Comparison of ENCODE assay signal across 1 cellular context in the genomic region with DNA sequence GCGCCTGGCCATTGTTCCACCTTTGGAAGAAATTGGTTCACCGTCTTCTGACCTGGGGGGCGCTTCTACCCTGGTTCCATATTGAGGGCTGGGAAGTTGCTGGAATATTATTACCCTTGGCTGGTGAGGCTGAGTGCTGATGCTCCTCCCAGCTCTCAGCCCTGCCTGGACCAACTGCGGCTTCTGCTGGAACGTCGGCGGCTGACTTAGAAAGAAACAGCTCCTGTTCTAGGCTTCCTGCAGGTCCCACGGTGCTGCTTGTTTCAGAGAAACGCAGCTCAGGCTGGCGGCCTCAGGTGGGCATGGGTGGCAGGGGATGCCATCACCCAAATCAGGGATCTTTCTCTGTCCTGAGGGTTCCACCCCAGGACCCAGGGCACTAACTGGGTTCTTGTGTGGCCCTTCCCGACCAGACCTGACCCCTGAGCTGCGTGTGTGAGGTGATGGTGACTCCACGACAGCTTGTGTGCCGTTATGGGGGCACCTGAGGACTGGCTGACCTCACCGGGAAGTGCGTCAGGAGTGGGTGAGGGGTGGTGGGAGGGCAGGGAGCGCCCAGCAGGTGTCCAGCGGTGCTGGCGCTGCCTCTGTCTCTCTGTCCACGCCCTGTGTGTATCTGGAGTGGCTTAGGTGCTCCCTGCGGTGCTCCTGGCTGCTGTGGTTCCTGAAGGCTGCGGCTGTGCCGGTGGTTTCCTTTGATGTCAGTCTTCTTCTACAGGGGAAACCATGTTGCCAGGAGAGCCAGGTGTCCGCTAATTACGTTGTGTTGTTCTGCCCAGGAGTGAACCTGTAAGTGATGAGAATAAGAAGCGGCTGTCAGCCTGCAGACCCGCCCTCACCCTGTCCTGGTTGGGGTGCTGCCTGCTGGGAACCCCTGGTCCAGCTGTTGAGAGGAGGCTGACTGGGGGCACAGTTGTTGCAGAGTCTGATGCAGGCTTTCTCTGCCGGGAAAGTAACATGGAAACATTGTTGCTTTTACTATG.
TF ChIP-seq lines count a peak whose summit lies in the region.

No MANE protein-coding gene starts in this region.

TF ChIP-seq in WTC11, 78 proteins besides CTCF, POLR2A, EP300 and RAD21 (continued from another document):
- TF ChIP-seq, protein P1, sequence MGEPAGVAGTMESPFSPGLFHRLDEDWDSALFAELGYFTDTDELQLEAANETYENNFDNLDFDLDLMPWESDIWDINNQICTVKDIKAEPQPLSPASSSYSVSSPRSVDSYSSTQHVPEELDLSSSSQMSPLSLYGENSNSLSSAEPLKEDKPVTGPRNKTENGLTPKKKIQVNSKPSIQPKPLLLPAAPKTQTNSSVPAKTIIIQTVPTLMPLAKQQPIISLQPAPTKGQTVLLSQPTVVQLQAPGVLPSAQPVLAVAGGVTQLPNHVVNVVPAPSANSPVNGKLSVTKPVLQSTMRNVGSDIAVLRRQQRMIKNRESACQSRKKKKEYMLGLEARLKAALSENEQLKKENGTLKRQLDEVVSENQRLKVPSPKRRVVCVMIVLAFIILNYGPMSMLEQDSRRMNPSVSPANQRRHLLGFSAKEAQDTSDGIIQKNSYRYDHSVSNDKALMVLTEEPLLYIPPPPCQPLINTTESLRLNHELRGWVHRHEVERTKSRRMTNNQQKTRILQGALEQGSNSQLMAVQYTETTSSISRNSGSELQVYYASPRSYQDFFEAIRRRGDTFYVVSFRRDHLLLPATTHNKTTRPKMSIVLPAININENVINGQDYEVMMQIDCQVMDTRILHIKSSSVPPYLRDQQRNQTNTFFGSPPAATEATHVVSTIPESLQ (CRISPR knock-in tag; IDR thresholded peaks at IDR 0.05) = no peak
- TF ChIP-seq ZNF416 (CRISPR knock-in tag; IDR thresholded peaks at IDR 0.05) = no peak
- TF ChIP-seq, protein P2, sequence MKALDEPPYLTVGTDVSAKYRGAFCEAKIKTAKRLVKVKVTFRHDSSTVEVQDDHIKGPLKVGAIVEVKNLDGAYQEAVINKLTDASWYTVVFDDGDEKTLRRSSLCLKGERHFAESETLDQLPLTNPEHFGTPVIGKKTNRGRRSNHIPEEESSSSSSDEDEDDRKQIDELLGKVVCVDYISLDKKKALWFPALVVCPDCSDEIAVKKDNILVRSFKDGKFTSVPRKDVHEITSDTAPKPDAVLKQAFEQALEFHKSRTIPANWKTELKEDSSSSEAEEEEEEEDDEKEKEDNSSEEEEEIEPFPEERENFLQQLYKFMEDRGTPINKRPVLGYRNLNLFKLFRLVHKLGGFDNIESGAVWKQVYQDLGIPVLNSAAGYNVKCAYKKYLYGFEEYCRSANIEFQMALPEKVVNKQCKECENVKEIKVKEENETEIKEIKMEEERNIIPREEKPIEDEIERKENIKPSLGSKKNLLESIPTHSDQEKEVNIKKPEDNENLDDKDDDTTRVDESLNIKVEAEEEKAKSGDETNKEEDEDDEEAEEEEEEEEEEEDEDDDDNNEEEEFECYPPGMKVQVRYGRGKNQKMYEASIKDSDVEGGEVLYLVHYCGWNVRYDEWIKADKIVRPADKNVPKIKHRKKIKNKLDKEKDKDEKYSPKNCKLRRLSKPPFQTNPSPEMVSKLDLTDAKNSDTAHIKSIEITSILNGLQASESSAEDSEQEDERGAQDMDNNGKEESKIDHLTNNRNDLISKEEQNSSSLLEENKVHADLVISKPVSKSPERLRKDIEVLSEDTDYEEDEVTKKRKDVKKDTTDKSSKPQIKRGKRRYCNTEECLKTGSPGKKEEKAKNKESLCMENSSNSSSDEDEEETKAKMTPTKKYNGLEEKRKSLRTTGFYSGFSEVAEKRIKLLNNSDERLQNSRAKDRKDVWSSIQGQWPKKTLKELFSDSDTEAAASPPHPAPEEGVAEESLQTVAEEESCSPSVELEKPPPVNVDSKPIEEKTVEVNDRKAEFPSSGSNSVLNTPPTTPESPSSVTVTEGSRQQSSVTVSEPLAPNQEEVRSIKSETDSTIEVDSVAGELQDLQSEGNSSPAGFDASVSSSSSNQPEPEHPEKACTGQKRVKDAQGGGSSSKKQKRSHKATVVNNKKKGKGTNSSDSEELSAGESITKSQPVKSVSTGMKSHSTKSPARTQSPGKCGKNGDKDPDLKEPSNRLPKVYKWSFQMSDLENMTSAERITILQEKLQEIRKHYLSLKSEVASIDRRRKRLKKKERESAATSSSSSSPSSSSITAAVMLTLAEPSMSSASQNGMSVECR (CRISPR knock-in tag; IDR thresholded peaks at IDR 0.05; ENCODE audit: borderline replicate concordance) = no peak
- no peak for TF ChIP-seq NFATC4 (CRISPR knock-in tag; IDR thresholded peaks at IDR 0.05)
- TF ChIP-seq GABPB1 (CRISPR knock-in tag; IDR thresholded peaks at IDR 0.05) = no peak
- TF ChIP-seq JAZF1 (CRISPR knock-in tag; IDR thresholded peaks at IDR 0.05) = no peak
- TF ChIP-seq ESRRA (CRISPR knock-in tag; IDR thresholded peaks at IDR 0.05; ENCODE audit: borderline replicate concordance) = no peak
- TF ChIP-seq, protein P3, sequence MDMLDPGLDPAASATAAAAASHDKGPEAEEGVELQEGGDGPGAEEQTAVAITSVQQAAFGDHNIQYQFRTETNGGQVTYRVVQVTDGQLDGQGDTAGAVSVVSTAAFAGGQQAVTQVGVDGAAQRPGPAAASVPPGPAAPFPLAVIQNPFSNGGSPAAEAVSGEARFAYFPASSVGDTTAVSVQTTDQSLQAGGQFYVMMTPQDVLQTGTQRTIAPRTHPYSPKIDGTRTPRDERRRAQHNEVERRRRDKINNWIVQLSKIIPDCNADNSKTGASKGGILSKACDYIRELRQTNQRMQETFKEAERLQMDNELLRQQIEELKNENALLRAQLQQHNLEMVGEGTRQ (CRISPR knock-in tag; IDR thresholded peaks at IDR 0.05) = no peak
- TF ChIP-seq, protein P4, sequence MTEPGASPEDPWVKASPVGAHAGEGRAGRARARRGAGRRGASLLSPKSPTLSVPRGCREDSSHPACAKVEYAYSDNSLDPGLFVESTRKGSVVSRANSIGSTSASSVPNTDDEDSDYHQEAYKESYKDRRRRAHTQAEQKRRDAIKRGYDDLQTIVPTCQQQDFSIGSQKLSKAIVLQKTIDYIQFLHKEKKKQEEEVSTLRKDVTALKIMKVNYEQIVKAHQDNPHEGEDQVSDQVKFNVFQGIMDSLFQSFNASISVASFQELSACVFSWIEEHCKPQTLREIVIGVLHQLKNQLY (CRISPR knock-in tag; IDR thresholded peaks at IDR 0.05) = no peak
- no peak for TF ChIP-seq NR2C2 (CRISPR knock-in tag; IDR thresholded peaks at IDR 0.05)
- TF ChIP-seq NR1H2 (CRISPR knock-in tag; IDR thresholded peaks at IDR 0.05) = no peak
- TF ChIP-seq, protein P5, sequence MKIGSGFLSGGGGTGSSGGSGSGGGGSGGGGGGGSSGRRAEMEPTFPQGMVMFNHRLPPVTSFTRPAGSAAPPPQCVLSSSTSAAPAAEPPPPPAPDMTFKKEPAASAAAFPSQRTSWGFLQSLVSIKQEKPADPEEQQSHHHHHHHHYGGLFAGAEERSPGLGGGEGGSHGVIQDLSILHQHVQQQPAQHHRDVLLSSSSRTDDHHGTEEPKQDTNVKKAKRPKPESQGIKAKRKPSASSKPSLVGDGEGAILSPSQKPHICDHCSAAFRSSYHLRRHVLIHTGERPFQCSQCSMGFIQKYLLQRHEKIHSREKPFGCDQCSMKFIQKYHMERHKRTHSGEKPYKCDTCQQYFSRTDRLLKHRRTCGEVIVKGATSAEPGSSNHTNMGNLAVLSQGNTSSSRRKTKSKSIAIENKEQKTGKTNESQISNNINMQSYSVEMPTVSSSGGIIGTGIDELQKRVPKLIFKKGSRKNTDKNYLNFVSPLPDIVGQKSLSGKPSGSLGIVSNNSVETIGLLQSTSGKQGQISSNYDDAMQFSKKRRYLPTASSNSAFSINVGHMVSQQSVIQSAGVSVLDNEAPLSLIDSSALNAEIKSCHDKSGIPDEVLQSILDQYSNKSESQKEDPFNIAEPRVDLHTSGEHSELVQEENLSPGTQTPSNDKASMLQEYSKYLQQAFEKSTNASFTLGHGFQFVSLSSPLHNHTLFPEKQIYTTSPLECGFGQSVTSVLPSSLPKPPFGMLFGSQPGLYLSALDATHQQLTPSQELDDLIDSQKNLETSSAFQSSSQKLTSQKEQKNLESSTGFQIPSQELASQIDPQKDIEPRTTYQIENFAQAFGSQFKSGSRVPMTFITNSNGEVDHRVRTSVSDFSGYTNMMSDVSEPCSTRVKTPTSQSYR (CRISPR knock-in tag; IDR thresholded peaks at IDR 0.05) = no peak
- TF ChIP-seq PRRX2 (CRISPR knock-in tag; IDR thresholded peaks at IDR 0.05) = no peak
- no peak for TF ChIP-seq ZBTB21 (CRISPR knock-in tag; IDR thresholded peaks at IDR 0.05; ENCODE audit: borderline replicate concordance)
- TF ChIP-seq ZNF396 (CRISPR knock-in tag; IDR thresholded peaks at IDR 0.05; ENCODE audit: borderline replicate concordance) = no peak
